Comparison of ENCODE assay signal across 8 cellular contexts in the genomic region with DNA sequence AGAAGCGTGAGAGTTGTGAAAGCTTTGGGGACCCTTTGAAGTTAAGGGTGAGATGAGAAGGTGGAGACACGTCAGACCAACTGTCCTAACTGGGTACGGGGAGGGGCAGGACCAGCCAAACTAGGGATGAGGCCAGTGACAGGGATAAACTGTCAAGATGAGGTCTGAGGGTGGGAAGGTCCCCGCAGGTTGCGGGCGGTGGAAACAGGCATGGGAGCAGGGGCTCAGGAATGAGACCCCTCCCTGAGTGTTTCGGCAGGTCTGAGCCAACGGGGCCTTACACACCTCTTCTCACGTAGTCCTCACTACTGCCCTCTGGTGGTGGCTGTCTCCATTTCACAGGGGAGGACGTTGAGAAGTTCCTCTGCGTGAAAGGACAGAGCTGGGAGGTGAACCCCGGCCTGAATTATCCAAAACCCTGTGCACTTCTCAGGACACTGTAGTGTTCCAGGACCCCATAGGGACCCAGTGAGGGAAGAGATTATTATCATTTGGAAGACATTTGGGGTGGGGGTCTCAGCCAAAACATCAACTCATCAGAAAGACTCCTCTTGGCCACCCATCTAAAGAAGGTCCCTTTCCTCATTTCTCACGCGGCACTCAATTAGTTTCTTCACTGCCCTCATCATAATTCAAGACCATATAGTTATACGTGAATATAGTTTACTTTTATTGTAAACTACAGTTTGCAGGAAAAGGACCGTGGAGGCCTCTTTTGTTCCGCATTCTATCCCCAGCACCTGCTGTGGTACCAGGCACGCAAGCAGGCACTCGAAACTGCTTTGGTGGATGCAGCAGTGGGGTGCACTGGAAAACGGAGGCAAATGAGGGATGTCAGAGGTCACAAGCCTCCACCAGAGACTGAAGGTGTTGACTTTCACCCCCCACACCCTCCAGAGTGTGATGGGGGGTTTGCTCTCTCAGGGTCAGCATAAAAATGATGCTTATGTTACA. TPM values are rescaled to one million over a fixed set of nuclear protein-coding genes. Genes with fewer than 3 reads are reported as not detected.
DNase-seq lines count a peak whose midpoint lies in the region; ATAC-seq and TF ChIP-seq lines count a peak whose summit lies in the region.

No MANE protein-coding gene starts in this region.

- intact Hi-C loops in activated CD4-positive, alpha-beta T cell treated with anti-CD3 and anti-CD28 coated beads for 36 hours (cut with DNase I, micrococcal nuclease): loop anchor here (1.0 to 5.0 kb wide), 5 partner anchors 48 to 324 kb away; no protein-coding TSS in a partner anchor
- intact Hi-C loops in right lobe of liver (cut with DNase I): loop anchor here in 1 of 2 donors (10.0 kb wide), 1 partner anchor 110 kb away; a partner anchor contains a TSS

- peaks cover 14% of the 10 kb centered on the region for H3K4me1 Mint-ChIP-seq in activated CD4-positive, alpha-beta T cell treated with anti-CD3 and anti-CD28 coated beads for 36 hours

- ATAC-seq in HG02588 (IDR thresholded peaks at IDR 0.05; ENCODE audit: unreplicated experiment): peak; percentile 48
- peak; percentile 99 for ATAC-seq in activated CD4-positive, alpha-beta T cell treated with anti-CD3 and anti-CD28 coated beads for 36 hours
- ATAC-seq in right lobe of liver: peak; percentile 90 to 95 (median 94)
- ATAC-seq in HG03097 (IDR thresholded peaks at IDR 0.05; ENCODE audit: low FRiP score, unreplicated experiment): no peak

- no peaks in the 10 kb centered on the region for H3K27me3 ChIP-seq in right lobe of liver

- no peaks in the 10 kb centered on the region for H3K4me1 ChIP-seq in right lobe of liver

- peak overlapping the region; percentile 21 for H3K27ac Mint-ChIP-seq in activated CD4-positive, alpha-beta T cell treated with anti-CD3 and anti-CD28 coated beads for 36 hours

- POLR2A ChIA-PET in activated CD4-positive, alpha-beta T cell treated with anti-CD3 and anti-CD28 coated beads for 36 hours (lab: Charles Lee): interaction anchor here (0.6 kb wide), 1 partner anchor 44 kb away, joined by 3 read pairs; no protein-coding TSS in a partner anchor

- no peaks in the 10 kb centered on the region for H3K36me3 Mint-ChIP-seq in activated CD4-positive, alpha-beta T cell treated with anti-CD3 and anti-CD28 coated beads for 36 hours (ENCODE audit: low read depth)

- no peaks in the 10 kb centered on the region for H3K36me3 ChIP-seq in right lobe of liver

- no peak for TF ChIP-seq POLR2A in right lobe of liver (IDR thresholded peaks at IDR 0.05)

- WGBS in right lobe of liver (ENCODE audit: insufficient coverage, low coverage, low lambda C conversion rate, missing lambda C conversion rate): 38% methylated on average over 15 of the region's 20 CpGs

- DNase-seq in GM04504 (ENCODE audit: low read depth) (peak; percentile 47), NCI-H2171 (lab: John Stamatoyannopoulos, UW) (peak; percentile 50), coronary artery (ENCODE audit: low spot score) (peak; percentile 83), right lobe of liver (peak; percentile 82 to 83 (median 83))
- DNase-seq in activated CD4-positive, alpha-beta T cell treated with anti-CD3 and anti-CD28 coated beads for 36 hours: peak; percentile 96
- peak; percentile 78 to 91 (median 84) for DNase-seq in stimulated activated CD4-positive, alpha-beta T cell treated with anti-CD3 and anti-CD28 coated beads, TNF-alpha, amount 100 ng/mL, for 4 hours (ENCODE audit: low read depth in 3 of 3)

- no peaks in the 10 kb centered on the region for H3K9me3 ChIP-seq in right lobe of liver

- TF ChIP-seq CTCF in coronary artery (IDR thresholded peaks at IDR 0.05) (peak; percentile 63), right lobe of liver (IDR thresholded peaks at IDR 0.05) (peak; percentile 66 to 87 (median 83))

- CTCF ChIA-PET in activated CD4-positive, alpha-beta T cell treated with anti-CD3 and anti-CD28 coated beads for 36 hours (lab: Charles Lee): interaction anchor here (0.6 to 2.2 kb wide), 28 partner anchors 10 to 338 kb away, joined by 3 to 17 read pairs (median 4); a partner anchor contains a TSS

- H3K27ac ChIP-seq in coronary artery (peak overlapping the region in 1 of 2 donors; percentile 71), right lobe of liver (no peak overlapping the region)

- H3K27me3 Mint-ChIP-seq in activated CD4-positive, alpha-beta T cell treated with anti-CD3 and anti-CD28 coated beads for 36 hours: no peaks in the 10 kb centered on the region

- H3K4me3 ChIP-seq in coronary artery (peak overlapping the region; percentile 39), right lobe of liver (no peak overlapping the region)

- no peaks in the 10 kb centered on the region for H3K9me3 Mint-ChIP-seq in activated CD4-positive, alpha-beta T cell treated with anti-CD3 and anti-CD28 coated beads for 36 hours (ENCODE audit: low read depth)

- no peak overlapping the region for H3K4me3 Mint-ChIP-seq in activated CD4-positive, alpha-beta T cell treated with anti-CD3 and anti-CD28 coated beads for 36 hours

RNA-seq across cellular contexts. Expression of a gene that starts 21.7 kb away (rescaled TPM):
- total RNA-seq in activated CD4-positive, alpha-beta T cell treated with anti-CD3 and anti-CD28 coated beads for 36 hours: 10 to 100 TPM; 45.9 to 47.7 TPM
- total RNA-seq in right lobe of liver: 10 to 100 TPM; 16.4 to 43.2 (median 30.2) TPM

RNA-seq across cellular contexts. Expression of a gene that starts 51.7 kb away (rescaled TPM):
- total RNA-seq in activated CD4-positive, alpha-beta T cell treated with anti-CD3 and anti-CD28 coated beads for 36 hours: 100 to 1,000 TPM; 367 to 440 TPM
- total RNA-seq in right lobe of liver: 10 to 100 TPM in 5 of 6 experiments, 1 to 10 TPM in 1; 8.2 to 38.0 (median 30.6) TPM

Comparison
In these comparisons a context has a peak if more than half of its experiments do, and no peak if none do; other contexts are left out.
1. RNA of a gene that starts 51.7 kb away (total RNA-seq): 367 to 440 TPM in activated CD4-positive, alpha-beta T cell treated with anti-CD3 and anti-CD28 coated beads for 36 hours; 8.2 to 38.0 TPM in right lobe of liver; every median in the first group is over 4 times any median in the second.
2. Peak in every context shown above with its lines, with median percentiles within 50 percentile points of each other: DNase-seq.